8 cellular contexts compared by ENCODE assay signal in the genomic region with DNA sequence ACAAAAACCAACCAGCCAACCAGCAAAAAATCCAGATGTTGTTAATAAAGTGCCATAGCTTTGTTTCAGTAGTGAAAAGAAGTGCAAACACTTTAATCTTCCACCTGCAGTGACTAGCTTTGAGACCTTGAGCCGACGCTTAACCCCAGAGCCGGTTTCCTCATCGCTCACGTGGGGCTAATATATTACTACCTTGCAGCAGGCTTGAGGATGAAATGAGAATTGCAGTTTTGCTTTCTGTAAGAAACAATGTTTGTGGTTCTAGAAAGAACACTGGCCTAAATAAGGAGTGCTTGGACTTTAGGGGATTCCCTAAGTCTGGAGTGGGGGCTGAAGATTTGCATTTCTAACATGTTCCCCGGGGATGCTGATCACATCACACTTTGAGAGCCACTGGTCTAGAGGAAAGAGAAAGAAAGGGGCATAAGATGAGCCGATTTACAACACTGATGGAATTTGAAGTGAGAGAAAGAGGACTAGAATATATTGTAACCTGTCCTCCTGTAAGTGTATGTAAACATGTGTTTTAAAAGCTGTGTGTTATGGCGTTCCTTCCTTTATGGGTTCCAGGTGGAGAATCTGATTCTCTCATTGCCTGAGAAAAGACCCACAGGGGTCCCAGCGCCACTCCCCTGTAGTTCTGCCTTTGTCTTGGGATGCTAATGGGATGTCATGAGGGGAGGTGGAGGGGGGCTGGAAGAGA. TPM values are rescaled to one million over a fixed set of nuclear protein-coding genes. Genes with fewer than 3 reads are reported as not detected.
DNase-seq lines count a peak whose midpoint lies in the region; ATAC-seq and TF ChIP-seq lines count a peak whose summit lies in the region.

No MANE protein-coding gene starts in this region.

- H3K27ac Mint-ChIP-seq in stimulated activated naive CD8-positive, alpha-beta T cell treated with anti-CD3 and anti-CD28 coated beads, Interleukin-15, amount 100 ng/mL, for 72 hours = peak overlapping the region; percentile 66 to 95

- no peaks in the 10 kb centered on the region for H3K36me3 ChIP-seq in colonic mucosa

- H3K9me3 ChIP-seq in colonic mucosa = no peaks in the 10 kb centered on the region

- H3K9ac ChIP-seq in colonic mucosa (ENCODE audit: low read depth in 2 of 2, low read length in 2 of 2) = peak overlapping the region; percentile 68 to 87

- peak overlapping the region; percentile 72 for H3K27ac ChIP-seq in colonic mucosa

- no peaks in the 10 kb centered on the region for H3K4me1 ChIP-seq in colonic mucosa

- H3K27me3 Mint-ChIP-seq in stimulated activated naive CD8-positive, alpha-beta T cell treated with anti-CD3 and anti-CD28 coated beads, Interleukin-15, amount 100 ng/mL, for 72 hours = peaks cover 92% of the 10 kb centered on the region

- TF ChIP-seq POLR2A in lower leg skin (IDR thresholded peaks at IDR 0.05) = no peak

- peak; percentile 87 for ATAC-seq in GM19468 (IDR thresholded peaks at IDR 0.05; ENCODE audit: extremely low read depth, unreplicated experiment)
- ATAC-seq in HG03521 (IDR thresholded peaks at IDR 0.05; ENCODE audit: unreplicated experiment) = peak; percentile 84
- ATAC-seq in stimulated activated naive CD8-positive, alpha-beta T cell treated with anti-CD3 and anti-CD28 coated beads, Interleukin-15, amount 100 ng/mL, for 72 hours = peak; percentile 88

- peaks cover 15% of the 10 kb centered on the region for H3K4me1 Mint-ChIP-seq in stimulated activated naive CD8-positive, alpha-beta T cell treated with anti-CD3 and anti-CD28 coated beads, Interleukin-15, amount 100 ng/mL, for 72 hours

- intact Hi-C loops in colonic mucosa (cut with DNase I) (no loop called here), lower leg skin (cut with DNase I; ENCODE audit: low total_unique reads) (no loop called here)

- 26 to 34% methylated on average over 9 of the region's 9 CpGs for WGBS in lower leg skin, 2 donors

- DNase-seq in ELF-1 (ENCODE audit: low read depth, low spot score) (peak; percentile 71), SW 1271 (lab: John Stamatoyannopoulos, UW) (peak; percentile 2 to 65), colonic mucosa (peak; percentile 35), lower leg skin (ENCODE audit: low spot score in 2 of 2) (peak in 1 of 2 donors; percentile 22), activated gamma-delta T cell (lab: John Stamatoyannopoulos, UW) (no peak)
- peak; percentile 40 to 64 for DNase-seq in stimulated activated naive CD8-positive, alpha-beta T cell treated with anti-CD3 and anti-CD28 coated beads, Interleukin-15, amount 100 ng/mL, for 72 hours

- H3K9me3 Mint-ChIP-seq in stimulated activated naive CD8-positive, alpha-beta T cell treated with anti-CD3 and anti-CD28 coated beads, Interleukin-15, amount 100 ng/mL, for 72 hours = no peaks in the 10 kb centered on the region

- H3K4me3 Mint-ChIP-seq in stimulated activated naive CD8-positive, alpha-beta T cell treated with anti-CD3 and anti-CD28 coated beads, Interleukin-15, amount 100 ng/mL, for 72 hours = peak overlapping the region; percentile 88

- H3K27me3 ChIP-seq in colonic mucosa = peaks cover 32% of the 10 kb centered on the region

- peak overlapping the region; percentile 56 for H3K4me3 ChIP-seq in colonic mucosa
- peak overlapping the region; percentile 60 for H3K4me3 ChIP-seq in lower leg skin (ENCODE audit: low read depth, poor library complexity, severe bottlenecking)

- TF ChIP-seq CTCF in colonic mucosa (IDR thresholded peaks at IDR 0.05) (peak; percentile 21), lower leg skin (IDR thresholded peaks at IDR 0.05) (no peak)

RNA-seq across cellular contexts. Expression of a gene that starts 1.4 kb away (rescaled TPM):
- 1 to 10 TPM in 1 of 2 donors, under 1 TPM in 1; 0.94 to 5.0 TPM for total RNA-seq in colonic mucosa
- 1 to 10 TPM; 4.8 to 6.1 (median 5.0) TPM for total RNA-seq in lower leg skin
